Comparison of ENCODE assay signal across 12 cellular contexts in genomic region chr5:178196986-178197385, GRCh38. TPM values are rescaled to one million over a fixed set of nuclear protein-coding genes. Genes with fewer than 3 reads are reported as not detected.
DNase-seq lines count a peak whose midpoint lies in the region; FAIRE-seq and TF ChIP-seq lines count a peak whose summit lies in the region.
"Had no signal": no experiment of that assay in that cellular context is flagged by ENCODE, and none has a peak within 500 bp of the region (broad histone marks: within the 10 kb centered on the region; RNA-seq: fewer than 3 reads in every experiment).

No MANE protein-coding gene starts in this region.

- H3K9me1 ChIP-seq in endothelial cell of umbilical vein (replicated peaks; ENCODE audit: control insufficient read depth, extremely low read depth, insufficient read depth, low read length), result no peaks in the 10 kb centered on the region

- no peak for TF ChIP-seq POLR2A in endothelial cell of umbilical vein (IDR thresholded peaks at IDR 0.05; ENCODE audit: low read depth, low read length)

- FAIRE-seq in endothelial cell of umbilical vein (lab: Jason Lieb, UNC) (no peak), RCC 7860 (lab: Jason Lieb, UNC) (no peak), urothelium cell line (lab: Jason Lieb, UNC) (no peak)

- H4K20me1 ChIP-seq in OCI-LY7 (ENCODE audit: insufficient read depth, low read length) (no peaks in the 10 kb centered on the region), endothelial cell of umbilical vein (replicated peaks; ENCODE audit: control insufficient read depth, extremely low read depth, insufficient read depth, low read length) (no peaks in the 10 kb centered on the region)

- no TSS peak for BruUV-seq in OCI-LY7 (replicated peaks; lab: Mats Ljungman, UMichigan)
- BruUV-seq in endothelial cell of umbilical vein (replicated peaks; lab: Mats Ljungman, UMichigan), result no TSS peak

- CTCF ChIA-PET in GM10248 (lab: Yijun Ruan, JAX), result interaction anchor here (1.0 to 2.0 kb wide), 5 partner anchors 12 to 122 kb away, joined by 3 to 5 read pairs (median 4); partner anchors contain the start of genes NHP2 and PHYKPL
- CTCF ChIA-PET in OCI-LY7 (lab: Charles Lee; ENCODE audit: unreplicated experiment), result no interaction called here
- CTCF ChIA-PET in endothelial cell of umbilical vein (lab: Charles Lee), result interaction anchor here (0.6 to 1.5 kb wide), 4 partner anchors 15 to 135 kb away, joined by 3 to 4 read pairs (median 4); no protein-coding TSS in a partner anchor

- TF ChIP-seq CTCF in GM10248 (IDR thresholded peaks at IDR 0.05; ENCODE audit: control extremely low read depth, extremely low read depth, low read depth, missing control alignments) (no peak), OCI-LY7 (conservative IDR thresholded peaks at IDR 0.05; ENCODE audit: low read length) (peak; percentile 70), endothelial cell of umbilical vein (IDR thresholded peaks at IDR 0.05; ENCODE audit: extremely low read depth in 1 of 2, insufficient read depth in 1 of 2, low read depth in 1 of 2, low read length in 2 of 2) (peak; percentile 33 to 56)

- H3K27me3 ChIP-seq in endothelial cell of umbilical vein (ENCODE audit: control insufficient read depth in 2 of 2, insufficient read depth in 2 of 2, low read length in 2 of 2) (peaks cover 3 to 12% of the 10 kb centered on the region in 2 experiments), trophoblast cell (ENCODE audit: insufficient read depth, low read length) (no peaks in the 10 kb centered on the region)

- H3K4me1 ChIP-seq in OCI-LY7 (ENCODE audit: insufficient read depth, low read length, poor library complexity, severe bottlenecking) (no peaks in the 10 kb centered on the region), endothelial cell of umbilical vein (ENCODE audit: control insufficient read depth, extremely low read depth, insufficient read depth, low read length) (no peaks in the 10 kb centered on the region), trophoblast cell (ENCODE audit: control insufficient read depth in 1 of 2, insufficient read depth in 2 of 2, low read length in 2 of 2) (no peaks in the 10 kb centered on the region)

- POLR2A ChIA-PET in GM10248 (lab: Yijun Ruan, JAX) (no interaction called here), OCI-LY7 (lab: Charles Lee) (interaction anchor here (0.9 kb wide), 1 partner anchor 12 kb away, joined by 3 read pairs; no protein-coding TSS in a partner anchor), endothelial cell of umbilical vein (lab: Charles Lee) (interaction anchor here (0.6 kb wide), 1 partner anchor 1354 kb away, joined by 3 read pairs; the partner anchor contains the start of gene RUFY1)

- H3K4ac ChIP-seq in trophoblast cell (ENCODE audit: low read depth, low read length), result no peak overlapping the region

- H3K27ac ChIP-seq in OCI-LY7 (ENCODE audit: low read depth, low read length, poor library complexity, severe bottlenecking), result no peak overlapping the region
- H3K27ac ChIP-seq in endothelial cell of umbilical vein (ENCODE audit: insufficient read depth, low read depth, low read length), result no peak overlapping the region
- H3K27ac ChIP-seq in trophoblast cell (ENCODE audit: low read depth, low read length), result no peak overlapping the region

- no peak overlapping the region for H4K12ac ChIP-seq in trophoblast cell (ENCODE audit: low read depth, low read length)

- intact Hi-C loops in OCI-LY7 (cut with micrococcal nuclease; ENCODE audit: unreplicated experiment) (no loop called here), endothelial cell of umbilical vein (cut with micrococcal nuclease) (no loop called here)

- no peak overlapping the region for H3K23ac ChIP-seq in trophoblast cell (ENCODE audit: low read length)

- no peak overlapping the region for H2BK120ac ChIP-seq in trophoblast cell (ENCODE audit: insufficient read depth, low read length, poor library complexity)

- no peaks in the 10 kb centered on the region for H3K79me1 ChIP-seq in trophoblast cell (ENCODE audit: low read length)

- no peak overlapping the region for H4K91ac ChIP-seq in trophoblast cell (ENCODE audit: low read depth, low read length)

- no peak overlapping the region for H2BK5ac ChIP-seq in trophoblast cell (ENCODE audit: low read depth, low read length, poor library complexity)

- DNase-seq in GM10248 (ENCODE audit: extremely low spot score) (peak; percentile 28), OCI-LY7 (ENCODE audit: low spot score) (no peak), endothelial cell of umbilical vein (ENCODE audit: low read depth, low spot score) (no peak), trophoblast cell (peak in 1 of 2 donors; percentile 58), C1 segment of cervical spinal cord (lab: John Stamatoyannopoulos, UW) (no peak), RCC 7860 (ENCODE audit: low spot score) (no peak), urothelium cell line (ENCODE audit: low spot score) (no peak)
- DNase-seq in stimulated activated naive CD4-positive, alpha-beta T cell (lab: John Stamatoyannopoulos, UW), result no peak
- DNase-seq: KG1 had no signal

- no peaks in the 10 kb centered on the region for H3K9me3 ChIP-seq in OCI-LY7 (ENCODE audit: low read length)
- no peaks in the 10 kb centered on the region for H3K9me3 ChIP-seq in endothelial cell of umbilical vein (replicated peaks; ENCODE audit: control insufficient read depth, insufficient read depth, low read length)
- H3K9me3 ChIP-seq in trophoblast cell (ENCODE audit: insufficient read depth, low read depth, low read length), result peaks cover 8% of the 10 kb centered on the region

- H3K36me3 ChIP-seq in OCI-LY7 (ENCODE audit: insufficient read depth, low read length) (no peaks in the 10 kb centered on the region), endothelial cell of umbilical vein (ENCODE audit: control insufficient read depth in 2 of 2, extremely low read depth in 1 of 2, insufficient read depth in 2 of 2, low read length in 2 of 2) (no peaks in the 10 kb centered on the region), trophoblast cell (ENCODE audit: control insufficient read depth in 1 of 2, insufficient read depth in 2 of 2, low read length in 2 of 2) (no peaks in the 10 kb centered on the region)

- no peaks in the 10 kb centered on the region for H3K9me2 ChIP-seq in OCI-LY7 (ENCODE audit: insufficient read depth, low read length)

- dilution Hi-C loops in endothelial cell of umbilical vein (cut with MboI; ENCODE audit: extremely low pct_ligation_motif_present, low sequenced_read_pairs), result no loop called here

- H2AFZ ChIP-seq in OCI-LY7 (ENCODE audit: low read length) (no peak overlapping the region), endothelial cell of umbilical vein (ENCODE audit: low read depth, low read length) (no peak overlapping the region), trophoblast cell (ENCODE audit: insufficient read depth, low read length, poor library complexity) (no peak overlapping the region)

- H2BK12ac ChIP-seq in trophoblast cell (ENCODE audit: low read length), result no peak overlapping the region

- H3K14ac ChIP-seq in trophoblast cell (ENCODE audit: low read length), result no peak overlapping the region

- H2AK5ac ChIP-seq in trophoblast cell (ENCODE audit: low read length), result no peak overlapping the region

- H3K79me2 ChIP-seq in OCI-LY7 (ENCODE audit: insufficient read depth, low read depth, low read length) (no peaks in the 10 kb centered on the region), endothelial cell of umbilical vein (ENCODE audit: control insufficient read depth, insufficient read depth, low read length) (no peaks in the 10 kb centered on the region), trophoblast cell (ENCODE audit: control insufficient read depth, insufficient read depth, low read length, poor library complexity) (no peaks in the 10 kb centered on the region)

- H3K9ac ChIP-seq in endothelial cell of umbilical vein (replicated peaks; ENCODE audit: extremely low read depth, insufficient read depth, low read length), result no peak overlapping the region
- no peak overlapping the region for H3K9ac ChIP-seq in trophoblast cell (ENCODE audit: low read length)

- no peak overlapping the region for H3K4me2 ChIP-seq in OCI-LY7 (ENCODE audit: low read length)
- H3K4me2 ChIP-seq in endothelial cell of umbilical vein (ENCODE audit: insufficient read depth, low read length), result no peak overlapping the region
- no peak overlapping the region for H3K4me2 ChIP-seq in trophoblast cell (ENCODE audit: low read length)

- no peak overlapping the region for H3K18ac ChIP-seq in trophoblast cell (ENCODE audit: low read length)

- no peak overlapping the region for H3K4me3 ChIP-seq in OCI-LY7 (ENCODE audit: low read depth, low read length, poor library complexity, severe bottlenecking)
- H3K4me3 ChIP-seq in endothelial cell of umbilical vein (replicated peaks in 1 of 3; ENCODE audit: insufficient read depth in 1 of 3, low read depth in 1 of 3, low read length in 3 of 3), result no peak overlapping the region
- peak overlapping the region; percentile 43 for H3K4me3 ChIP-seq in trophoblast cell (ENCODE audit: low read depth, low read length)

- no CpG with 5 or more reads among the region's 8 CpGs for WGBS in trophoblast cell (ENCODE audit: extremely low coverage, insufficient coverage, insufficient read length)

- no peak overlapping the region for H4K8ac ChIP-seq in trophoblast cell (ENCODE audit: low read depth, low read length)

RNA-seq across cellular contexts. Expression of gene HNRNPAB, which starts 7.3 kb away (rescaled TPM):
- 146 and 184 TPM in 2 replicates for total RNA-seq in OCI-LY7 (2014; rRNA removed; shearing (Covaris generic))
- 326 and 350 TPM in 2 replicates for total RNA-seq in OCI-LY7 (2022)
- total RNA-seq in endothelial cell of umbilical vein, result 309 and 310 TPM in 2 replicates
- polyA plus RNA-seq in endothelial cell of umbilical vein, result 165 and 207 TPM in 2 replicates
- polyA plus RNA-seq in endothelial cell of umbilical vein (2011; cell fraction: cytosol; rRNA removed), result 155 and 191 TPM in 2 replicates
- polyA plus RNA-seq in endothelial cell of umbilical vein (2011; cell fraction: nucleus; rRNA removed), result 103 and 152 TPM in 2 replicates
- polyA plus RNA-seq in endothelial cell of umbilical vein (2012), result 163 and 250 TPM in 2 replicates
- polyA minus RNA-seq in endothelial cell of umbilical vein, result 77.1 and 81.4 TPM in 2 replicates
- polyA minus RNA-seq in endothelial cell of umbilical vein (2011; cell fraction: cytosol; rRNA and poly(A)+ RNA removed), result 90.1 TPM
- polyA minus RNA-seq in endothelial cell of umbilical vein (2011; cell fraction: nucleus; rRNA and poly(A)+ RNA removed), result 32.1 and 36.1 TPM in 2 replicates
- polyA plus RNA-seq in trophoblast cell (2013), result 170 and 172 TPM in 2 replicates

RNA-seq across cellular contexts. Expression of gene GMCL2, which starts 9.8 kb away (rescaled TPM):
- not detected in 2 replicates for total RNA-seq in OCI-LY7 (2014; rRNA removed; shearing (Covaris generic))
- total RNA-seq in OCI-LY7 (2022) (not detected in 2 replicates), endothelial cell of umbilical vein (not detected in 2 replicates)
- not detected in 2 replicates for polyA plus RNA-seq in endothelial cell of umbilical vein
- polyA plus RNA-seq in endothelial cell of umbilical vein (2011; cell fraction: cytosol; rRNA removed), result not detected in 2 replicates
- polyA plus RNA-seq in endothelial cell of umbilical vein (2011; cell fraction: nucleus; rRNA removed), result not detected in 2 replicates
- polyA plus RNA-seq in endothelial cell of umbilical vein (2012), result not detected in 2 replicates
- polyA minus RNA-seq in endothelial cell of umbilical vein, result not detected in 2 replicates
- not detected for polyA minus RNA-seq in endothelial cell of umbilical vein (2011; cell fraction: cytosol; rRNA and poly(A)+ RNA removed)
- not detected in 2 replicates for polyA minus RNA-seq in endothelial cell of umbilical vein (2011; cell fraction: nucleus; rRNA and poly(A)+ RNA removed)
- not detected in 2 replicates for polyA plus RNA-seq in trophoblast cell (2013)
- total RNA-seq: T-helper 2 cell treated with Interferon-gamma antibody and Interleukin-4, amounts not matched to agents 100 ng/mL and 5 ng/mL, for 36 hours; ureter had no signal
- polyA plus RNA-seq: neural cell had no signal

RNA-seq across cellular contexts. Expression of gene PHYKPL, which starts 35.6 kb away (rescaled TPM):
- 69.7 and 86.3 TPM in 2 replicates for total RNA-seq in OCI-LY7 (2014; rRNA removed; shearing (Covaris generic))
- total RNA-seq in OCI-LY7 (2022) (139 and 146 TPM in 2 replicates), endothelial cell of umbilical vein (80.5 and 81.7 TPM in 2 replicates)
- polyA plus RNA-seq in endothelial cell of umbilical vein, result 71.7 and 75.8 TPM in 2 replicates
- polyA plus RNA-seq in endothelial cell of umbilical vein (2011; cell fraction: cytosol; rRNA removed), result 31.6 and 41.7 TPM in 2 replicates
- 258 and 286 TPM in 2 replicates for polyA plus RNA-seq in endothelial cell of umbilical vein (2011; cell fraction: nucleus; rRNA removed)
- polyA plus RNA-seq in endothelial cell of umbilical vein (2012), result 24.8 and 26.6 TPM in 2 replicates
- 115 and 128 TPM in 2 replicates for polyA minus RNA-seq in endothelial cell of umbilical vein
- 19.8 TPM for polyA minus RNA-seq in endothelial cell of umbilical vein (2011; cell fraction: cytosol; rRNA and poly(A)+ RNA removed)
- polyA minus RNA-seq in endothelial cell of umbilical vein (2011; cell fraction: nucleus; rRNA and poly(A)+ RNA removed), result 142 and 159 TPM in 2 replicates
- polyA plus RNA-seq in trophoblast cell (2013), result 12.4 and 12.8 TPM in 2 replicates

RNA-seq across cellular contexts. Expression of gene NHP2, which starts 43.3 kb away (rescaled TPM):
- 309 and 344 TPM in 2 replicates for total RNA-seq in OCI-LY7 (2014; rRNA removed; shearing (Covaris generic))
- total RNA-seq in OCI-LY7 (2022) (183 and 216 TPM in 2 replicates), endothelial cell of umbilical vein (205 and 210 TPM in 2 replicates)
- 202 and 220 TPM in 2 replicates for polyA plus RNA-seq in endothelial cell of umbilical vein
- polyA plus RNA-seq in endothelial cell of umbilical vein (2011; cell fraction: cytosol; rRNA removed), result 245 and 324 TPM in 2 replicates
- polyA plus RNA-seq in endothelial cell of umbilical vein (2011; cell fraction: nucleus; rRNA removed), result 87.5 and 117 TPM in 2 replicates
- polyA plus RNA-seq in endothelial cell of umbilical vein (2012), result 197 and 224 TPM in 2 replicates
- polyA minus RNA-seq in endothelial cell of umbilical vein, result 50.8 and 57.1 TPM in 2 replicates
- polyA minus RNA-seq in endothelial cell of umbilical vein (2011; cell fraction: cytosol; rRNA and poly(A)+ RNA removed), result 130 TPM
- polyA minus RNA-seq in endothelial cell of umbilical vein (2011; cell fraction: nucleus; rRNA and poly(A)+ RNA removed), result 25.5 and 36.5 TPM in 2 replicates
- polyA plus RNA-seq in trophoblast cell (2013), result 123 TPM in 2 replicates
